1 cellular context compared by ENCODE assay signal in the genomic region with DNA sequence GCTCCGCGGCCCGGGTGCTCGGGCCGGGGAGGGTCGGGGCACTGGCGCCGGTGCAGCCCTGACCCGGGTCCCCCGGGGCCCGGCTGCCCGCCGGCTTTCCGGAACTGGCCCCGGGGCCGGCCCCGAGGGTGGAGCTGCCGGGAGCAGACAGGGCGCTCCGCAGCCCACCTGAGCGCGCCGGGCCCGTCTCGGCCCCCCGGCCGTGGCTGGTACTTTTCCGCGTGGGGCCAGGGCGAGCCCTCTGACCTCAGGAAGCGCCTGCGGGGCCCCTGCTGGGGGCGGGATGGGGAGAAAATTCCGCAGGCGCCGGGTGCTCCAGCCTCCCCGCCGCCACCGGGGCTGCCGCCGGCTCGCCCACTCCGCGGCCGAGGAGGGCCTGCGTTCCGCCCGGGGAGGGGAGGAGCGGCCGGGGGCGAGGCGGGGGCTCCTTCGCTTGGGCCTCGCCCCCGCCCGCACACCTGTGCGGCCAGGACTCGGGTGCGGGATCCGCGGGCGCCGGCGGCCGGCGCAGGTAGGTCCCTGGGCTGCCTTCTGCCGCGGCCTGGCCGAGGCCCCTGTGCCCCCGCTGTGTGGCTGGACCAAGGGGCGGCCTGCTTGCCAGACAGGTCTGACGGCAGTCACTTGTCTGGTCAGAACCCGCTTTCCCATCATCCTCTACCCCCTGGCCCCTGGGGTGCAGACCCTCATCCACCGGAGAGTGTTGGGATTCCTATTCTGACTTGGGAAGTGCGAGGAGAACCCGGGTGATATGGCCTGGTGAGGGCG.
TF ChIP-seq lines count a peak whose summit lies in the region.

No MANE protein-coding gene starts in this region.

TF ChIP-seq in HepG2, 621 proteins besides CTCF, POLR2A, EP300 and RAD21 (continued from another document and continues in another):
- TF ChIP-seq, protein P1, sequence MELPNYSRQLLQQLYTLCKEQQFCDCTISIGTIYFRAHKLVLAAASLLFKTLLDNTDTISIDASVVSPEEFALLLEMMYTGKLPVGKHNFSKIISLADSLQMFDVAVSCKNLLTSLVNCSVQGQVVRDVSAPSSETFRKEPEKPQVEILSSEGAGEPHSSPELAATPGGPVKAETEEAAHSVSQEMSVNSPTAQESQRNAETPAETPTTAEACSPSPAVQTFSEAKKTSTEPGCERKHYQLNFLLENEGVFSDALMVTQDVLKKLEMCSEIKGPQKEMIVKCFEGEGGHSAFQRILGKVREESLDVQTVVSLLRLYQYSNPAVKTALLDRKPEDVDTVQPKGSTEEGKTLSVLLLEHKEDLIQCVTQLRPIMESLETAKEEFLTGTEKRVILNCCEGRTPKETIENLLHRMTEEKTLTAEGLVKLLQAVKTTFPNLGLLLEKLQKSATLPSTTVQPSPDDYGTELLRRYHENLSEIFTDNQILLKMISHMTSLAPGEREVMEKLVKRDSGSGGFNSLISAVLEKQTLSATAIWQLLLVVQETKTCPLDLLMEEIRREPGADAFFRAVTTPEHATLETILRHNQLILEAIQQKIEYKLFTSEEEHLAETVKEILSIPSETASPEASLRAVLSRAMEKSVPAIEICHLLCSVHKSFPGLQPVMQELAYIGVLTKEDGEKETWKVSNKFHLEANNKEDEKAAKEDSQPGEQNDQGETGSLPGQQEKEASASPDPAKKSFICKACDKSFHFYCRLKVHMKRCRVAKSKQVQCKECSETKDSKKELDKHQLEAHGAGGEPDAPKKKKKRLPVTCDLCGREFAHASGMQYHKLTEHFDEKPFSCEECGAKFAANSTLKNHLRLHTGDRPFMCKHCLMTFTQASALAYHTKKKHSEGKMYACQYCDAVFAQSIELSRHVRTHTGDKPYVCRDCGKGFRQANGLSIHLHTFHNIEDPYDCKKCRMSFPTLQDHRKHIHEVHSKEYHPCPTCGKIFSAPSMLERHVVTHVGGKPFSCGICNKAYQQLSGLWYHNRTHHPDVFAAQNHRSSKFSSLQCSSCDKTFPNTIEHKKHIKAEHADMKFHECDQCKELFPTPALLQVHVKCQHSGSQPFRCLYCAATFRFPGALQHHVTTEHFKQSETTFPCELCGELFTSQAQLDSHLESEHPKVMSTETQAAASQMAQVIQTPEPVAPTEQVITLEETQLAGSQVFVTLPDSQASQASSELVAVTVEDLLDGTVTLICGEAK (IDR thresholded peaks at IDR 0.05): no peak
- TF ChIP-seq, protein P1 (CRISPR knock-in tag; IDR thresholded peaks at IDR 0.05): no peak
- TF ChIP-seq ZNF234 (CRISPR knock-in tag; conservative IDR thresholded peaks at IDR 0.05): no peak
- no peak for TF ChIP-seq ZNF782 (CRISPR knock-in tag; IDR thresholded peaks at IDR 0.05; ENCODE audit: borderline replicate concordance)
- peak in 1 of 2 experiments; percentile 62; a peak in 2 of 4 replicates for TF ChIP-seq NR2F1 (CRISPR knock-in tag; IDR thresholded peaks at IDR 0.05)
- TF ChIP-seq BRCA1 (CRISPR knock-in tag; IDR thresholded peaks at IDR 0.05): no peak
- TF ChIP-seq ZNF597 (CRISPR knock-in tag; IDR thresholded peaks at IDR 0.05): no peak
- TF ChIP-seq, protein P2, sequence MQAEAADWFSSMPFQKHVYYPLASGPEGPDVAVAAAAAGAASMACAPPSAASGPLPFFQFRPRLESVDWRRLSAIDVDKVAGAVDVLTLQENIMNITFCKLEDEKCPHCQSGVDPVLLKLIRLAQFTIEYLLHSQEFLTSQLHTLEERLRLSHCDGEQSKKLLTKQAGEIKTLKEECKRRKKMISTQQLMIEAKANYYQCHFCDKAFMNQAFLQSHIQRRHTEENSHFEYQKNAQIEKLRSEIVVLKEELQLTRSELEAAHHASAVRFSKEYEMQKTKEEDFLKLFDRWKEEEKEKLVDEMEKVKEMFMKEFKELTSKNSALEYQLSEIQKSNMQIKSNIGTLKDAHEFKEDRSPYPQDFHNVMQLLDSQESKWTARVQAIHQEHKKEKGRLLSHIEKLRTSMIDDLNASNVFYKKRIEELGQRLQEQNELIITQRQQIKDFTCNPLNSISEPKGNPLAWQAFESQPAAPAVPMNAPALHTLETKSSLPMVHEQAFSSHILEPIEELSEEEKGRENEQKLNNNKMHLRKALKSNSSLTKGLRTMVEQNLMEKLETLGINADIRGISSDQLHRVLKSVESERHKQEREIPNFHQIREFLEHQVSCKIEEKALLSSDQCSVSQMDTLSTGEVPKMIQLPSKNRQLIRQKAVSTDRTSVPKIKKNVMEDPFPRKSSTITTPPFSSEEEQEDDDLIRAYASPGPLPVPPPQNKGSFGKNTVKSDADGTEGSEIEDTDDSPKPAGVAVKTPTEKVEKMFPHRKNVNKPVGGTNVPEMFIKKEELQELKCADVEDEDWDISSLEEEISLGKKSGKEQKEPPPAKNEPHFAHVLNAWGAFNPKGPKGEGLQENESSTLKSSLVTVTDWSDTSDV (CRISPR knock-in tag; IDR thresholded peaks at IDR 0.05): no peak
- TF ChIP-seq ZNF235 (CRISPR knock-in tag; IDR thresholded peaks at IDR 0.05; ENCODE audit: borderline replicate concordance): no peak
- TF ChIP-seq DMAP1 (CRISPR knock-in tag; IDR thresholded peaks at IDR 0.05): no peak
- TF ChIP-seq ATF7 (IDR thresholded peaks at IDR 0.05): no peak
- TF ChIP-seq ATF7 (CRISPR knock-in tag; IDR thresholded peaks at IDR 0.05): no peak
- TF ChIP-seq BCL6 (CRISPR knock-in tag; IDR thresholded peaks at IDR 0.05): peak; percentile 38
- TF ChIP-seq ZBTB38 (CRISPR knock-in tag; IDR thresholded peaks at IDR 0.05): no peak
- TF ChIP-seq TAF15 (IDR thresholded peaks at IDR 0.05; ENCODE audit: low read depth, low read length, poor library complexity, severe bottlenecking): no peak
- TF ChIP-seq FOXK2 (IDR thresholded peaks at IDR 0.05): no peak
- TF ChIP-seq, protein P3, sequence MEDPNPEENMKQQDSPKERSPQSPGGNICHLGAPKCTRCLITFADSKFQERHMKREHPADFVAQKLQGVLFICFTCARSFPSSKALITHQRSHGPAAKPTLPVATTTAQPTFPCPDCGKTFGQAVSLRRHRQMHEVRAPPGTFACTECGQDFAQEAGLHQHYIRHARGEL (CRISPR knock-in tag; IDR thresholded peaks at IDR 0.05): no peak
- TF ChIP-seq ZNF414 (CRISPR knock-in tag; IDR thresholded peaks at IDR 0.05): no peak
- TF ChIP-seq ZNF777 (CRISPR knock-in tag; IDR thresholded peaks at IDR 0.05): peak; percentile 17; the same call in 1 of the 2 replicates
- TF ChIP-seq, protein P4, sequence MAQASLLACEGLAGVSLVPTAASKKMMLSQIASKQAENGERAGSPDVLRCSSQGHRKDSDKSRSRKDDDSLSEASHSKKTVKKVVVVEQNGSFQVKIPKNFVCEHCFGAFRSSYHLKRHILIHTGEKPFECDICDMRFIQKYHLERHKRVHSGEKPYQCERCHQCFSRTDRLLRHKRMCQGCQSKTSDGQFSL (CRISPR knock-in tag; IDR thresholded peaks at IDR 0.05): no peak
- TF ChIP-seq ZNF263 (CRISPR knock-in tag; IDR thresholded peaks at IDR 0.05): peak; percentile 9; the same call in 1 of the 2 replicates
- no peak for TF ChIP-seq ZNF460 (CRISPR knock-in tag; IDR thresholded peaks at IDR 0.05; ENCODE audit: borderline replicate concordance)
- TF ChIP-seq, protein P5, sequence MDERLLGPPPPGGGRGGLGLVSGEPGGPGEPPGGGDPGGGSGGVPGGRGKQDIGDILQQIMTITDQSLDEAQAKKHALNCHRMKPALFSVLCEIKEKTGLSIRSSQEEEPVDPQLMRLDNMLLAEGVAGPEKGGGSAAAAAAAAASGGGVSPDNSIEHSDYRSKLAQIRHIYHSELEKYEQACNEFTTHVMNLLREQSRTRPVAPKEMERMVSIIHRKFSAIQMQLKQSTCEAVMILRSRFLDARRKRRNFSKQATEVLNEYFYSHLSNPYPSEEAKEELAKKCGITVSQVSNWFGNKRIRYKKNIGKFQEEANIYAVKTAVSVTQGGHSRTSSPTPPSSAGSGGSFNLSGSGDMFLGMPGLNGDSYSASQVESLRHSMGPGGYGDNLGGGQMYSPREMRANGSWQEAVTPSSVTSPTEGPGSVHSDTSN (CRISPR knock-in tag; IDR thresholded peaks at IDR 0.05): no peak
- no peak for TF ChIP-seq CCDC6 (CRISPR knock-in tag; IDR thresholded peaks at IDR 0.05)
- peak; percentile 8 for TF ChIP-seq SKI (IDR thresholded peaks at IDR 0.05; ENCODE audit: partially characterized antibody)
- no peak for TF ChIP-seq NR0B2 (CRISPR knock-in tag; IDR thresholded peaks at IDR 0.05)
- no peak for TF ChIP-seq MLLT10 (CRISPR knock-in tag; IDR thresholded peaks at IDR 0.05)
- peak; percentile 33; the same call in 1 of the 2 replicates for TF ChIP-seq GABPB1 (CRISPR knock-in tag; IDR thresholded peaks at IDR 0.05)
- no peak for TF ChIP-seq ZMYM2 (CRISPR knock-in tag; IDR thresholded peaks at IDR 0.05)
- TF ChIP-seq RBM22 (optimal IDR thresholded peaks at IDR 0.05; ENCODE audit: low read length): no peak
- TF ChIP-seq GATAD2A (CRISPR knock-in tag; IDR thresholded peaks at IDR 0.05): no peak
- TF ChIP-seq, protein P6, sequence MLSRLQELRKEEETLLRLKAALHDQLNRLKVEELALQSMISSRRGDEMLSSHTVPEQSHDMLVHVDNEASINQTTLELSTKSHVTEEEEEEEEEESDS (CRISPR knock-in tag; IDR thresholded peaks at IDR 0.05; ENCODE audit: borderline replicate concordance): no peak
- no peak for TF ChIP-seq RCOR2 (CRISPR knock-in tag; IDR thresholded peaks at IDR 0.05)
- TF ChIP-seq PHF20 (CRISPR knock-in tag; IDR thresholded peaks at IDR 0.05): 0 out of 2 replicates have a peak, but pooled peaks have one; percentile 27
- TF ChIP-seq ELF4 (CRISPR knock-in tag; IDR thresholded peaks at IDR 0.05; ENCODE audit: borderline replicate concordance): no peak
- no peak for TF ChIP-seq NFYC (CRISPR knock-in tag; IDR thresholded peaks at IDR 0.05)
- TF ChIP-seq MXD1 (CRISPR knock-in tag; IDR thresholded peaks at IDR 0.05): no peak
- TF ChIP-seq, protein P7, sequence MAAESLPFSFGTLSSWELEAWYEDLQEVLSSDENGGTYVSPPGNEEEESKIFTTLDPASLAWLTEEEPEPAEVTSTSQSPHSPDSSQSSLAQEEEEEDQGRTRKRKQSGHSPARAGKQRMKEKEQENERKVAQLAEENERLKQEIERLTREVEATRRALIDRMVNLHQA (CRISPR knock-in tag; IDR thresholded peaks at IDR 0.05): no peak
- peak; percentile 28; the same call in 1 of the 2 replicates for TF ChIP-seq ZNF143 (CRISPR knock-in tag; IDR thresholded peaks at IDR 0.05)
- TF ChIP-seq ZNF558 (CRISPR knock-in tag; IDR thresholded peaks at IDR 0.05; ENCODE audit: borderline replicate concordance): 0 out of 2 replicates have a peak, but pooled peaks have one; percentile 46
- peak; percentile 69 for TF ChIP-seq ZFX (CRISPR knock-in tag; IDR thresholded peaks at IDR 0.05; ENCODE audit: low read depth)
- no peak for TF ChIP-seq CENPT (CRISPR knock-in tag; IDR thresholded peaks at IDR 0.05; ENCODE audit: low read depth)
- no peak for TF ChIP-seq ZNF567 (CRISPR knock-in tag; IDR thresholded peaks at IDR 0.05; ENCODE audit: borderline replicate concordance)
- TF ChIP-seq ZBTB3 (CRISPR knock-in tag; IDR thresholded peaks at IDR 0.05; ENCODE audit: borderline replicate concordance, low read depth): no peak
- TF ChIP-seq ZNF484 (CRISPR knock-in tag; IDR thresholded peaks at IDR 0.05; ENCODE audit: borderline replicate concordance, low read depth): no peak
- no peak for TF ChIP-seq ZNF788 (CRISPR knock-in tag; IDR thresholded peaks at IDR 0.05; ENCODE audit: borderline replicate concordance)
- no peak for TF ChIP-seq JUN (CRISPR knock-in tag; IDR thresholded peaks at IDR 0.05)
- no peak for TF ChIP-seq GZF1 (CRISPR knock-in tag; IDR thresholded peaks at IDR 0.05)
